In the genomic region with DNA sequence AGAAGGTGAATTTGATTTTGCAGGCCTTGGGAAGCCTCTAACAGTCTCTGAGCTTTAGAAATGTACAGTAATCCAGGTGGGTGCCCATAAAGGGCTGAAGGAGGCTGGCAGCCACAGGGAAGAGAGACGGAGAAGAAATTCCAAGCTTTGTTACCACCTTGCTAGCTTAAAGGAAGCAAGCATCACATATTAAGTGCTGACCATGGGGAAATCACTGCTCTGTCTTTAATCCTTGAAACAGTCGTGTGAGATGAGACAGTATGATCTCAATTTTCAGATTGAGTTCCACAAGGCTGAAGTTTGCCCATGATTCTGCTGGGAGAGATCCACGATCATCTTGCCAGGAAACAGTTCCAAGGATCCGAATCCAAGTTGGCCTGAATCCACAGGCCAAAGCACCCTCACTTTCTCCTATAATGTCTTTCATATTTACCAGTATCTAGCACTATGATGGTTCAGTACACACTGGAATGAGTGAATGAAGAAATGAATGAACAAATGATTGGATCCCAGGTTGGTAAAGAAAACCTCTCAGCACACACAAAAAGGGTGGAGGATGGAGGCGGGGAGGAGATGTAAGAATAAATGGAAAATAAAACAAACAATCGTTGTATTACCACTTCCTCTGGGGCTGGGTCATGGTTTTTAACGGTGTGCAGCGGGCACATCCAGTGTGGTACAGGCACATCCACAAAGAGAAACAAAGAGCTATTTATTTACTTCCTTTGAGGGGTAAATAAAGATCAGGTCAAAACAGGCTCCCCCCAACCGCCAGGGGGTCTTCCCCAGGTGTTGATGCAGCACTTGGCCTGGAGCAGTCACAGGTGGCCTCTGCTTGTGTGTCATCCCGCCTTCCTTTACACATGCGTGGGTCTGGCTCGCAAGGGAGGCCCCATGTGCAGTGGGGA, we compare ENCODE assay signal across 8 cellular contexts. TPM values are rescaled to one million over a fixed set of nuclear protein-coding genes. Genes with fewer than 3 reads are reported as not detected.
DNase-seq lines count a peak whose midpoint lies in the region; ATAC-seq and TF ChIP-seq lines count a peak whose summit lies in the region.

No MANE protein-coding gene starts in this region.

- peaks cover 63 to 68% of the 10 kb centered on the region in 2 donors for H3K4me1 Mint-ChIP-seq in natural killer cell treated with Interleukin-12 subunit alpha and Interleukin-12 subunit beta and Interleukin-15 and Interleukin-18, amount 100 ng/mL, for 72 hours (ENCODE audit: low read depth in 2 of 2)

- ATAC-seq in HG03342 (IDR thresholded peaks at IDR 0.05; ENCODE audit: unreplicated experiment) (peak; percentile 34), HG02981 (IDR thresholded peaks at IDR 0.05; ENCODE audit: unreplicated experiment) (no peak)
- peak; percentile 75 to 81 for ATAC-seq in natural killer cell treated with Interleukin-12 subunit alpha and Interleukin-12 subunit beta and Interleukin-15 and Interleukin-18, amount 100 ng/mL, for 72 hours

- H3K27ac Mint-ChIP-seq in natural killer cell treated with Interleukin-12 subunit alpha and Interleukin-12 subunit beta and Interleukin-15 and Interleukin-18, amount 100 ng/mL, for 72 hours, result peak overlapping the region; percentile 97 to 98

- TF ChIP-seq CTCF in GM12865 (IDR thresholded peaks at IDR 0.05; ENCODE audit: insufficient read depth, low read depth, low read length, missing control alignments), result no peak

- H3K4me3 Mint-ChIP-seq in natural killer cell treated with Interleukin-12 subunit alpha and Interleukin-12 subunit beta and Interleukin-15 and Interleukin-18, amount 100 ng/mL, for 72 hours, result peak overlapping the region; percentile 77

- peaks cover 3% of the 10 kb centered on the region for H3K9me3 Mint-ChIP-seq in natural killer cell treated with Interleukin-12 subunit alpha and Interleukin-12 subunit beta and Interleukin-15 and Interleukin-18, amount 100 ng/mL, for 72 hours

- no peaks in the 10 kb centered on the region for H3K36me3 Mint-ChIP-seq in natural killer cell treated with Interleukin-12 subunit alpha and Interleukin-12 subunit beta and Interleukin-15 and Interleukin-18, amount 100 ng/mL, for 72 hours

- H3K27me3 Mint-ChIP-seq in natural killer cell treated with Interleukin-12 subunit alpha and Interleukin-12 subunit beta and Interleukin-15 and Interleukin-18, amount 100 ng/mL, for 72 hours, result no peaks in the 10 kb centered on the region

- DNase-seq in GM12865 (ENCODE audit: low read depth) (peak; percentile 70), NCI-H510A (lab: John Stamatoyannopoulos, UW) (no peak), globus pallidus (ENCODE audit: low spot score) (no peak), epidermal melanocyte (ENCODE audit: insufficient read length, low spot score) (no peak)
- DNase-seq in activated T-cell treated with anti-CD3 and anti-CD28 coated beads, Interleukin-2, amount 50 U/mL, for 48 hours, result peak; percentile 81 to 82
- no peak for DNase-seq in natural killer cell treated with Interleukin-12 subunit alpha and Interleukin-12 subunit beta and Interleukin-15 and Interleukin-18, amount 100 ng/mL, for 72 hours (ENCODE audit: low spot score)

- H3K4me3 ChIP-seq in GM12865 (ENCODE audit: low read depth, low read length), result peak overlapping the region; percentile 1; the same call in 1 of the 2 replicates

RNA-seq across cellular contexts. Expression of gene TAF8, which starts 28.2 kb away (rescaled TPM):
- total RNA-seq in natural killer cell treated with Interleukin-12 subunit alpha and Interleukin-12 subunit beta and Interleukin-15 and Interleukin-18, amount 100 ng/mL, for 72 hours, result 10 to 100 TPM; 38.7 to 44.1 TPM

Comparison
In these comparisons a context has a peak if more than half of its experiments do, and no peak if none do; other contexts are left out.
1. DNase-seq: peak in GM12865 (single experiment) and activated T-cell treated with anti-CD3 and anti-CD28 coated beads, Interleukin-2, amount 50 U/mL, for 48 hours (2 of 2); none in natural killer cell treated with Interleukin-12 subunit alpha and Interleukin-12 subunit beta and Interleukin-15 and Interleukin-18, amount 100 ng/mL, for 72 hours (single experiment), NCI-H510A (single experiment), globus pallidus (single experiment) and epidermal melanocyte (single experiment).